1 cellular context compared by ENCODE assay signal in the genomic region with DNA sequence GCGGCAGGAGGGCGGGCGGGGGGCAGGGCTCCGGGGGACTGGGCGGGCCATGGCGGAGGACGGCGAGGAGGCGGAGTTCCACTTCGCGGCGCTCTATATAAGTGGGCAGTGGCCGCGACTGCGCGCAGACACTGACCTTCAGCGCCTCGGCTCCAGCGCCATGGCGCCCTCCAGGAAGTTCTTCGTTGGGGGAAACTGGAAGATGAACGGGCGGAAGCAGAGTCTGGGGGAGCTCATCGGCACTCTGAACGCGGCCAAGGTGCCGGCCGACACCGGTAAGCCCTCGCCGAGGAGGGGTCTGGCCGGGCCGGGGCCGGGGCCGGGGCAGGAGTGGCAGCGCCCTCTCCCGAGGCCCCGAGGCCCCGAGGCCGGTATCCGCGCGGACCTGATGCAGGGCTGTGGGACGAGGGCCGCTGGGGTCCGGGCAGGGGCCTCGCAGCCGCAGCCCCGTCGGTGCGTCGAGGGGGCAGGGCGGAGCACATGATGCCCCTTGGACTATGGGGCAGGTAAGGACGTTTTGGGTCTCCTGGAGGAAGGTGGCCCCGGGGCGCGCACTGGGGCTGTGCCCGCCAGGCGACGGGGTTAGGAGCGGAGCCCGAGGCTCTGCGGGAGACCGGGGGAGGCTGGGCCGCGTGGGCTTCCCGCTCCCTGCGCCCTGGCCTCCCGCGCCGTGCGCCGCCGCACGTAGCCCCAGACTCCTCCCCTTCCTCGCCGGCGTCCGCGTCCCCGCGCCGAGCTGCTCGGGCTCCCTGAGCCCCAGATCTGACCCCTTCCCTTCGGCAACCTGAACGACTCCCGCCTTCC.
TF ChIP-seq lines count a peak whose summit lies in the region.

A gene (plus strand): TSS at position 125 of the 804 bp plus-strand sequence. CDS start 36 bp downstream, at position 161.

TF ChIP-seq in HepG2, 621 proteins besides CTCF, POLR2A, EP300 and RAD21 (continued from another document):
- TF ChIP-seq, protein P1, sequence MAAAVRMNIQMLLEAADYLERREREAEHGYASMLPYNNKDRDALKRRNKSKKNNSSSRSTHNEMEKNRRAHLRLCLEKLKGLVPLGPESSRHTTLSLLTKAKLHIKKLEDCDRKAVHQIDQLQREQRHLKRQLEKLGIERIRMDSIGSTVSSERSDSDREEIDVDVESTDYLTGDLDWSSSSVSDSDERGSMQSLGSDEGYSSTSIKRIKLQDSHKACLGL (CRISPR knock-in tag; IDR thresholded peaks at IDR 0.05): peak; percentile 40; the same call in 1 of the 2 replicates
- TF ChIP-seq MEF2D (CRISPR knock-in tag; IDR thresholded peaks at IDR 0.05): peak; percentile 43; the same call in 1 of the 2 replicates
- TF ChIP-seq, protein P2, sequence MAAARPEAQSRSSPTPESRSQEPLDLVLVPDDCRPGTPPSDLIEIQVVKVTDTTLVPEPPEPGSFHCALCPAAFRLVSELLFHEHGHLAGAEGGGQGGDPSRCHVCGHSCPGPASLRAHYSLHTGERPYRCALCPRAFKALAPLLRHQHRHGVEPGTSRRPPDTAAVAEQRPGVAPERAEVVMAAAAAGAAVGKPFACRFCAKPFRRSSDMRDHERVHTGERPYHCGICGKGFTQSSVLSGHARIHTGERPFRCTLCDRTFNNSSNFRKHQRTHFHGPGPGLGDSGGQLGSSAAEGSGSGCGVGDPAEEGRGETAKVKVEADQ (CRISPR knock-in tag; IDR thresholded peaks at IDR 0.05; ENCODE audit: borderline replicate concordance): peak; percentile 94; the same call in 1 of the 2 replicates
- TF ChIP-seq KLF16 (CRISPR knock-in tag; IDR thresholded peaks at IDR 0.05): peak in 1 of 2 experiments; percentile 72; a peak in 1 of 4 replicates
- no peak for TF ChIP-seq ZNF207 (IDR thresholded peaks at IDR 0.05; ENCODE audit: borderline replicate concordance)
- TF ChIP-seq, protein P3, sequence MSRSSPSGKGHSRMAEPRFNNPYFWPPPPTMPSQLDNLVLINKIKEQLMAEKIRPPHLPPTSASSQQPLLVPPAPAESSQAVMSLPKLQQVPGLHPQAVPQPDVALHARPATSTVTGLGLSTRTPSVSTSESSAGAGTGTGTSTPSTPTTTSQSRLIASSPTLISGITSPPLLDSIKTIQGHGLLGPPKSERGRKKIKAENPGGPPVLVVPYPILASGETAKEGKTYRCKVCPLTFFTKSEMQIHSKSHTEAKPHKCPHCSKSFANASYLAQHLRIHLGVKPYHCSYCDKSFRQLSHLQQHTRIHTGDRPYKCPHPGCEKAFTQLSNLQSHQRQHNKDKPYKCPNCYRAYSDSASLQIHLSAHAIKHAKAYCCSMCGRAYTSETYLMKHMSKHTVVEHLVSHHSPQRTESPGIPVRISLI (CRISPR knock-in tag; IDR thresholded peaks at IDR 0.05; ENCODE audit: borderline replicate concordance): no peak
- no peak for TF ChIP-seq SRSF9 (IDR thresholded peaks at IDR 0.05; ENCODE audit: borderline replicate concordance, insufficient read depth, low read depth, low read length, poor library complexity, severe bottlenecking)
- peak; percentile 22; the same call in 1 of the 2 replicates for TF ChIP-seq FOSL2 (CRISPR knock-in tag; IDR thresholded peaks at IDR 0.05)
- no peak for TF ChIP-seq JUN (CRISPR knock-in tag; IDR thresholded peaks at IDR 0.05)
- no peak for TF ChIP-seq SCMH1 (CRISPR knock-in tag; IDR thresholded peaks at IDR 0.05; ENCODE audit: borderline replicate concordance)
- no peak for TF ChIP-seq ZNF510 (CRISPR knock-in tag; IDR thresholded peaks at IDR 0.05; ENCODE audit: low read depth)
- TF ChIP-seq ZNF432 (CRISPR knock-in tag; IDR thresholded peaks at IDR 0.05; ENCODE audit: borderline replicate concordance): no peak
- no peak for TF ChIP-seq FLYWCH1 (CRISPR knock-in tag; IDR thresholded peaks at IDR 0.05)
- no peak for TF ChIP-seq RFX3 (CRISPR knock-in tag; IDR thresholded peaks at IDR 0.05)
- no peak for TF ChIP-seq ZNF652 (CRISPR knock-in tag; IDR thresholded peaks at IDR 0.05; ENCODE audit: borderline replicate concordance, low read depth)
- TF ChIP-seq NFIB (CRISPR knock-in tag; IDR thresholded peaks at IDR 0.05; ENCODE audit: borderline replicate concordance): no peak
- TF ChIP-seq, protein P4, sequence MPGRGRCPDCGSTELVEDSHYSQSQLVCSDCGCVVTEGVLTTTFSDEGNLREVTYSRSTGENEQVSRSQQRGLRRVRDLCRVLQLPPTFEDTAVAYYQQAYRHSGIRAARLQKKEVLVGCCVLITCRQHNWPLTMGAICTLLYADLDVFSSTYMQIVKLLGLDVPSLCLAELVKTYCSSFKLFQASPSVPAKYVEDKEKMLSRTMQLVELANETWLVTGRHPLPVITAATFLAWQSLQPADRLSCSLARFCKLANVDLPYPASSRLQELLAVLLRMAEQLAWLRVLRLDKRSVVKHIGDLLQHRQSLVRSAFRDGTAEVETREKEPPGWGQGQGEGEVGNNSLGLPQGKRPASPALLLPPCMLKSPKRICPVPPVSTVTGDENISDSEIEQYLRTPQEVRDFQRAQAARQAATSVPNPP (CRISPR knock-in tag; IDR thresholded peaks at IDR 0.05): no peak
- TF ChIP-seq ZNF615 (CRISPR knock-in tag; IDR thresholded peaks at IDR 0.05; ENCODE audit: borderline replicate concordance): no peak
- TF ChIP-seq ZSCAN9 (CRISPR knock-in tag; IDR thresholded peaks at IDR 0.05; ENCODE audit: borderline replicate concordance): peak; percentile 75
- TF ChIP-seq ZNF780A (CRISPR knock-in tag; IDR thresholded peaks at IDR 0.05): 0 out of 2 replicates have a peak, but pooled peaks have one; percentile 45
- no peak for TF ChIP-seq SNAPC2 (CRISPR knock-in tag; IDR thresholded peaks at IDR 0.05)
- no peak; the same call in 1 of the 2 replicates for TF ChIP-seq TBX2 (CRISPR knock-in tag; IDR thresholded peaks at IDR 0.05; ENCODE audit: borderline replicate concordance)
- no peak for TF ChIP-seq ZNF24 (IDR thresholded peaks at IDR 0.05)
